Comparison of ENCODE assay signal across 7 cellular contexts in genomic region chr5:151098185-151098813, GRCh38. TPM values are rescaled to one million over a fixed set of nuclear protein-coding genes. Genes with fewer than 3 reads are reported as not detected.
A peak's percentile ranks its signal among the peaks of the same experiment; 100 is the strongest.
DNase-seq lines count a peak whose midpoint lies in the region; ATAC-seq and TF ChIP-seq lines count a peak whose summit lies in the region.

No MANE protein-coding gene starts in this region.

- intact Hi-C loops in Right ventricle myocardium inferior (cut with DNase I) = no loop called here

- H3K4me2 ChIP-seq in smooth muscle cell = no peak overlapping the region

- no peaks in the 10 kb centered on the region for H3K79me2 ChIP-seq in smooth muscle cell (ENCODE audit: low read depth)

- no peaks in the 10 kb centered on the region for H3K9me3 ChIP-seq in smooth muscle cell (replicated peaks; ENCODE audit: low read depth)

- DNase-seq in SKM-1 (lab: John Stamatoyannopoulos, UW; ENCODE audit: unreplicated experiment) (peak; percentile 71), smooth muscle cell (lab: John Stamatoyannopoulos, UW; ENCODE audit: unreplicated experiment) (no peak), Right ventricle myocardium inferior (ENCODE audit: missing footprints) (no peak), islet precursor cell (no peak), DMS153 (lab: John Stamatoyannopoulos, UW) (no peak)

- H3K4me3 ChIP-seq in smooth muscle cell = no peak overlapping the region

- 97% methylated on average over 9 of the region's 9 CpGs for WGBS in smooth muscle cell (ENCODE audit: low lambda C conversion rate)

- peak overlapping the region; percentile 11 for H3K27ac ChIP-seq in smooth muscle cell (ENCODE audit: low read depth)

- no peak overlapping the region for H3K9ac ChIP-seq in smooth muscle cell (ENCODE audit: low read depth)

- TF ChIP-seq CTCF in smooth muscle cell (IDR thresholded peaks at IDR 0.05; ENCODE audit: borderline replicate concordance, insufficient read depth, poor library complexity, severe bottlenecking) = no peak

- H3K4me1 ChIP-seq in smooth muscle cell (ENCODE audit: low read depth) = no peaks in the 10 kb centered on the region

- ATAC-seq in GM18909 (IDR thresholded peaks at IDR 0.05; ENCODE audit: poor library complexity, unreplicated experiment) (peak; percentile 53), HG02623 (IDR thresholded peaks at IDR 0.05; ENCODE audit: unreplicated experiment) (peak; percentile 40), Right ventricle myocardium inferior (no peak)

- H3F3A ChIP-seq in smooth muscle cell (ENCODE audit: low read depth) = peaks cover 14% of the 10 kb centered on the region

- H2AFZ ChIP-seq in smooth muscle cell (ENCODE audit: low read depth) = no peak overlapping the region

- H3K36me3 ChIP-seq in smooth muscle cell (ENCODE audit: low read depth) = no peaks in the 10 kb centered on the region

- no peaks in the 10 kb centered on the region for H4K20me1 ChIP-seq in smooth muscle cell (ENCODE audit: low read depth)

- no peaks in the 10 kb centered on the region for H3K27me3 ChIP-seq in smooth muscle cell (ENCODE audit: low read depth)

RNA-seq across cellular contexts. Expression of gene TNIP1, which starts 17.5 kb away (rescaled TPM):
- total RNA-seq in smooth muscle cell (45.7 and 51.4 TPM in 2 replicates), Right ventricle myocardium inferior (114 TPM)
- 64.4 and 73.7 TPM in 2 replicates for polyA plus RNA-seq in smooth muscle cell

RNA-seq across cellular contexts. Expression of gene ANXA6, which starts 59.3 kb away (rescaled TPM):
- total RNA-seq in smooth muscle cell (264 and 274 TPM in 2 replicates), Right ventricle myocardium inferior (222 TPM)
- 206 and 279 TPM in 2 replicates for polyA plus RNA-seq in smooth muscle cell
